In the genomic region with DNA sequence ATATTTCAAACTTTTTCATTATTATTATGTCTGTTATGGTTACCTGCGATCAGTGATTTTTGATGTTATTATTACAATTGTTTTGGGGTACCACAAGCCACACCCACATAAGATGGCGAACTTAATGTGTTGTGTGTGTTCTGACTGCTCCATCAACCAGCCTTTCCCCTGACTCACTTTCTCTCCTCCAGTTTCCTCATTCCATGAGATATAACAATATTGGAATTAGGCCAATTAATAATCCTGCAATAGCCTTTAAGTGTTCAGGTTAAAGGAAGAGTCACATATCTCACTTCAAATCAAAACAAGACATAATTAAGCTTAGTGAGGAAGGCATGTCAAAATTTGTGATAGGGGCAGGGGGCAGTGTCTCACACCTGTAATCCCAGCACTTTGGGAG, we compare ENCODE assay signal across 1 cellular context.
TF ChIP-seq lines count a peak whose summit lies in the region.

No MANE protein-coding gene starts in this region.

TF ChIP-seq in IMR-90, 13 proteins besides CTCF, POLR2A, EP300 and RAD21 (continued from another document):
- TF ChIP-seq, protein P1, sequence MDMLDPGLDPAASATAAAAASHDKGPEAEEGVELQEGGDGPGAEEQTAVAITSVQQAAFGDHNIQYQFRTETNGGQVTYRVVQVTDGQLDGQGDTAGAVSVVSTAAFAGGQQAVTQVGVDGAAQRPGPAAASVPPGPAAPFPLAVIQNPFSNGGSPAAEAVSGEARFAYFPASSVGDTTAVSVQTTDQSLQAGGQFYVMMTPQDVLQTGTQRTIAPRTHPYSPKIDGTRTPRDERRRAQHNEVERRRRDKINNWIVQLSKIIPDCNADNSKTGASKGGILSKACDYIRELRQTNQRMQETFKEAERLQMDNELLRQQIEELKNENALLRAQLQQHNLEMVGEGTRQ (IDR thresholded peaks at IDR 0.05; ENCODE audit: low read depth, low read length): no peak
- TF ChIP-seq MXI1 (IDR thresholded peaks at IDR 0.05; ENCODE audit: borderline replicate concordance, low read depth, low read length) (no peak), FOS (IDR thresholded peaks at IDR 0.05; ENCODE audit: low read depth, low read length) (no peak), RFX5 (IDR thresholded peaks at IDR 0.05; ENCODE audit: low read depth, low read length) (no peak), RCOR1 (IDR thresholded peaks at IDR 0.05; ENCODE audit: insufficient replicate concordance, low read length) (no peak), CEBPB (IDR thresholded peaks at IDR 0.05; ENCODE audit: low read depth, low read length) (no peak), NFE2L2 (IDR thresholded peaks at IDR 0.05; ENCODE audit: low read depth, low read length) (no peak)
